ENCODE assay signal across 20 cellular contexts in genomic region chr1:17594026-17594425, GRCh38. TPM values are rescaled to one million over a fixed set of nuclear protein-coding genes. Genes with fewer than 3 reads are reported as not detected.
DNase-seq lines count a peak whose midpoint lies in the region; ATAC-seq and TF ChIP-seq lines count a peak whose summit lies in the region.
"Had no signal": no experiment of that assay in that cellular context is flagged by ENCODE, and none has a peak within 500 bp of the region (broad histone marks: within the 10 kb centered on the region; RNA-seq: fewer than 3 reads in every experiment).

No MANE protein-coding gene starts in this region.

- no peak for TF ChIP-seq CTCF in BE2C (IDR thresholded peaks at IDR 0.05; ENCODE audit: low read depth, low read length)
- no peak for TF ChIP-seq CTCF in cardiac muscle cell (IDR thresholded peaks at IDR 0.05; ENCODE audit: low read depth, low read length)
- no peak for TF ChIP-seq CTCF in neural crest cell (conservative IDR thresholded peaks at IDR 0.05)

- H3K9me3 ChIP-seq in BE2C: no peaks in the 10 kb centered on the region
- H3K9me3 ChIP-seq in adipocyte (ENCODE audit: control insufficient read depth, low read length): no peaks in the 10 kb centered on the region
- no peaks in the 10 kb centered on the region for H3K9me3 ChIP-seq in cardiac muscle cell (ENCODE audit: low read depth)
- H3K9me3 ChIP-seq: lower lobe of right lung, spleen had no signal

- H3K36me3 ChIP-seq in BE2C (no peaks in the 10 kb centered on the region), adipocyte (ENCODE audit: control insufficient read depth, insufficient read depth, low read length, severe bottlenecking) (peaks cover 8% of the 10 kb centered on the region), cardiac muscle cell (no peaks in the 10 kb centered on the region)
- H3K36me3 ChIP-seq: lower lobe of right lung, spleen had no signal

- H3K27me3 Mint-ChIP-seq in neural crest cell (ENCODE audit: low read depth): no peaks in the 10 kb centered on the region
- H3K27me3 Mint-ChIP-seq: activated CD4-positive, alpha-beta T cell treated with anti-CD3 and anti-CD28 coated beads, Interleukin-2, amount 10 ng/mL, durations not matched to agents 24 days and 14 days had no signal

- no peaks in the 10 kb centered on the region for H3K9me3 Mint-ChIP-seq in neural crest cell
- H3K9me3 Mint-ChIP-seq: activated CD4-positive, alpha-beta T cell treated with anti-CD3 and anti-CD28 coated beads, Interleukin-2, amount 10 ng/mL, durations not matched to agents 24 days and 14 days; CD14-positive monocyte had no signal

- H3K36me3 Mint-ChIP-seq in neural crest cell (ENCODE audit: low read depth): peaks cover 4% of the 10 kb centered on the region
- H3K36me3 Mint-ChIP-seq: naive B cell had no signal

- H3K27me3 ChIP-seq in BE2C: no peaks in the 10 kb centered on the region
- H3K27me3 ChIP-seq in adipocyte (replicated peaks; ENCODE audit: control insufficient read depth, insufficient read depth, low read length): no peaks in the 10 kb centered on the region
- no peaks in the 10 kb centered on the region for H3K27me3 ChIP-seq in cardiac muscle cell
- H3K27me3 ChIP-seq: spleen had no signal

- H3K4me1 ChIP-seq in BE2C (peaks cover 44% of the 10 kb centered on the region), adipocyte (ENCODE audit: control insufficient read depth, insufficient read depth, low read length) (peaks cover 27% of the 10 kb centered on the region), cardiac muscle cell (ENCODE audit: low read depth) (peaks cover 53% of the 10 kb centered on the region)

- DNase-seq in BE2C (peak; percentile 56), adipocyte (ENCODE audit: low read depth) (peak; percentile 14), cardiac muscle cell (ENCODE audit: low read depth in 1 of 2, low spot score in 1 of 2) (no peak), neural crest cell (ENCODE audit: low read depth, low spot score) (no peak), NCI-H2107 (lab: John Stamatoyannopoulos, UW) (no peak), AML-193 (lab: John Stamatoyannopoulos, UW) (no peak)
- DNase-seq: activated CD4-positive, alpha-beta T cell treated with anti-CD3 and anti-CD28 coated beads, Interleukin-2, amount 10 ng/mL, durations not matched to agents 24 days and 14 days; activated naive CD4-positive, alpha-beta T cell; DMS 273 treated with DMSO at 0.1 percent for 48 hours; Kasumi-1; lower lobe of right lung; naive B cell; NCI-H2171; NCI-H526 treated with DMSO at 0.1 percent for 48 hours; SHP77 treated with DMSO at 0.1 percent for 48 hours; spleen; T1000 had no signal

- H3K4me3 Mint-ChIP-seq in neural crest cell: no peak overlapping the region
- H3K4me3 Mint-ChIP-seq: activated CD4-positive, alpha-beta T cell treated with anti-CD3 and anti-CD28 coated beads, Interleukin-2, amount 10 ng/mL, durations not matched to agents 24 days and 14 days; CD14-positive monocyte; naive B cell had no signal

- H3K4me3 ChIP-seq in BE2C (ENCODE audit: low read depth, low read length): no peak overlapping the region
- H3K4me3 ChIP-seq in adipocyte (ENCODE audit: low read length): no peak overlapping the region
- H3K4me3 ChIP-seq in cardiac muscle cell: no peak overlapping the region
- H3K4me3 ChIP-seq: lower lobe of right lung, spleen had no signal

- ATAC-seq in HG03196 (IDR thresholded peaks at IDR 0.05; ENCODE audit: unreplicated experiment): no peak
- ATAC-seq in HG02759 (IDR thresholded peaks at IDR 0.05; ENCODE audit: unreplicated experiment): no peak
- ATAC-seq: lower lobe of right lung had no signal

- peak overlapping the region; percentile 18 for H3K9ac ChIP-seq in adipocyte (ENCODE audit: low read length)

- H3K27ac ChIP-seq in cardiac muscle cell: peak overlapping the region; percentile 82
- H3K27ac ChIP-seq: lower lobe of right lung had no signal

- H3K27ac Mint-ChIP-seq in neural crest cell (ENCODE audit: unreplicated experiment): peak overlapping the region; percentile 79
- H3K27ac Mint-ChIP-seq: activated CD4-positive, alpha-beta T cell treated with anti-CD3 and anti-CD28 coated beads, Interleukin-2, amount 10 ng/mL, durations not matched to agents 24 days and 14 days; CD14-positive monocyte; naive B cell had no signal

- H3K4me1 Mint-ChIP-seq in neural crest cell: peaks cover 22% of the 10 kb centered on the region
- H3K4me1 Mint-ChIP-seq: activated CD4-positive, alpha-beta T cell treated with anti-CD3 and anti-CD28 coated beads, Interleukin-2, amount 10 ng/mL, durations not matched to agents 24 days and 14 days; naive B cell had no signal

RNA-seq across cellular contexts. Expression of gene ARHGEF10L, which starts 54.5 kb away (rescaled TPM):
- polyA plus RNA-seq in BE2C (2012; ENCODE audit: insufficient read depth, insufficient read length, low read depth): 15.4 TPM
- total RNA-seq in cardiac muscle cell: 55.4 and 57.2 TPM in 2 replicates
- 30.8 and 32.3 TPM in 2 replicates for polyA plus RNA-seq in cardiac muscle cell
- total RNA-seq in neural crest cell: 20.4 and 22.2 TPM in 2 replicates
- total RNA-seq: activated CD4-positive, alpha-beta T cell treated with anti-CD3 and anti-CD28 coated beads, Interleukin-2, amount 10 ng/mL, durations not matched to agents 24 days and 14 days had no signal

Comparison
In these comparisons a context has a peak if more than half of its experiments do, and no peak if none do; other contexts are left out.
1. DNase-seq: peak in BE2C (single experiment) and adipocyte (single experiment); none in cardiac muscle cell (0 of 2), neural crest cell (single experiment), NCI-H2107 (single experiment) and AML-193 (0 of 2).